Comparison of ENCODE assay signal across 11 cellular contexts in the genomic region with DNA sequence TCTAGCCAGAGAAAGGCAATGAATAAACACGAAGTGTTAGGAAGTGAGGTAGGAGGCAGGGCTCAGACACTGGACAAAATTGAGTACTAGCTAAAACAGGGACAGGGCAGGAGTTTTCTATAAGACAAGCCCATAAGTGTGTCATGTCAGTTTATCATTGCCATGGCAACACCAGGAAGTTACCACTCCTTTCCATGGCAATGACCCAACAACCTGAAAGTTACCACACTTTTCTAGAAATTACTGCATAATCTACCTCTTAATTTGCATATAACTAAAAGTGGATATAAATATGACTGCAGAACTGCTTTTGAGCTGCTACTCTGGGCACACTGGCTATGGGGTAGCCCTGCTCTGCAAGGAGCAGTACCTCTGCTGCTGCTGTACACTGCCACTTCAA.
DNase-seq lines count a peak whose midpoint lies in the region; ATAC-seq, FAIRE-seq and TF ChIP-seq lines count a peak whose summit lies in the region.
"Had no signal": no experiment of that assay in that cellular context is flagged by ENCODE, and none has a peak within 500 bp of the region (broad histone marks: within the 10 kb centered on the region; RNA-seq: fewer than 3 reads in every experiment).

No MANE protein-coding gene starts in this region.

- ATAC-seq in GM19372 (IDR thresholded peaks at IDR 0.05; ENCODE audit: low read depth, unreplicated experiment) (peak; percentile 62), HG02938 (IDR thresholded peaks at IDR 0.05; ENCODE audit: unreplicated experiment) (peak; percentile 95), left cardiac atrium (no peak)
- ATAC-seq: heart left ventricle had no signal

- peak; percentile 8 for DNase-seq in GM10266 (ENCODE audit: extremely low spot score)
- DNase-seq in M059J (ENCODE audit: low read depth), result peak; percentile 1
- no peak for DNase-seq in D721Med (ENCODE audit: insufficient read length, low spot score)
- no peak for DNase-seq in middle frontal gyrus (ENCODE audit: extremely low spot score, low spot score)
- DNase-seq in activated effector memory CD4-positive, alpha-beta T cell treated with Interleukin-2 at 50 U/mL for 16 hours, result no peak
- DNase-seq in left cardiac atrium, result no peak
- DNase-seq: cortex of kidney, heart left ventricle, NCI-H524 treated with DMSO at 0.1 percent for 48 hours had no signal

- FAIRE-seq in D721Med (lab: Jason Lieb, UNC), result no peak

- intact Hi-C loops in left cardiac atrium (cut with DNase I), result no loop called here

- TF ChIP-seq CTCF in GM10266 (IDR thresholded peaks at IDR 0.05; ENCODE audit: control insufficient read depth, insufficient read depth, low read depth, missing control alignments) (no peak), D721Med (IDR thresholded peaks at IDR 0.05; ENCODE audit: insufficient read depth, missing control alignments) (no peak)

Comparison
In these comparisons a context has a peak if more than half of its experiments do, and no peak if none do; other contexts are left out.
1. DNase-seq: peak in GM10266 (single experiment) and M059J (single experiment); none in D721Med (single experiment), middle frontal gyrus (single experiment), activated effector memory CD4-positive, alpha-beta T cell treated with Interleukin-2 at 50 U/mL for 16 hours (single experiment) and left cardiac atrium (single experiment).
2. ATAC-seq: peak in GM19372 (single experiment) and HG02938 (single experiment); none in left cardiac atrium (0 of 2).